Comparison of ENCODE assay signal across 1 cellular context in the genomic region with DNA sequence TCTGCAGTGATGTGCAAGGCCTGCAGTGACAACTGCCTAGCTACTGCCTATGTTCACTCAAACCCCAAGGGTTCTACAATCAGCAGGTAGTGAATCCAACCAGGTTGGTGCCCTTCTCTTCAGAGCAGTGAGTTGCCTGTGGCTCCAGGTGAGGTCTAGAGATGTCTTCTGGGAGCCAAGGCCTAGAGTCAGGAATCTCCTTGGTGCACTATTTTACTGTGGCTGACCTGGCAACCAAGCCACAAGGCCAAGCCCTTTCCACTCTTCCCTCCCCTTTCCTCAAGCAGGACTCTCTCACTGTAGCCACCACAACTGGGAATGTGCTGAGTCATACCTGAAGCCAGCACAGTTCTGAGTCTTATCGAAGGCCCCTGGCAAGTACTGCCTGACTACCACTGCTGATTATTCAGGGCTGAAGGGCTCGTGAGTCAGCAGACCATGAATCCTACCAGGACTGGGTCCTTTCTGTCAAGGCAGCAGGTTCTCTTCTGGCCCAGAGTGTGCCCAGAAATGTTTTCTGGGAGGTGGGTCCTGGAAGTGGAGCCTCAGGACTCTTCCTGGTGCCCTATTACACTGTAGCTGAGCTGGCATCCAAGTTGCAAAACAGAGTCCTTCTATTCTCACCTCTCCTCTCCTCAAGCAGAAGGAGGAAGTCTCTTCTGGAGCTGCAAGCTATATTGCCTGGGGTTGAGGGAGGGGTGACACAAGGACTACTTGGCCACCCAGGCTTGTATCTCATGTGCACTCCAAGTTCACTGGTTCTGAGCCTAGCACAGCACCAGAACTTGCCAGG.
TF ChIP-seq lines count a peak whose summit lies in the region.

No MANE protein-coding gene starts in this region.

TF ChIP-seq in K562, 482 proteins besides CTCF, POLR2A, EP300 and RAD21 (continued from another document and continues in another):
- TF ChIP-seq, protein P1, sequence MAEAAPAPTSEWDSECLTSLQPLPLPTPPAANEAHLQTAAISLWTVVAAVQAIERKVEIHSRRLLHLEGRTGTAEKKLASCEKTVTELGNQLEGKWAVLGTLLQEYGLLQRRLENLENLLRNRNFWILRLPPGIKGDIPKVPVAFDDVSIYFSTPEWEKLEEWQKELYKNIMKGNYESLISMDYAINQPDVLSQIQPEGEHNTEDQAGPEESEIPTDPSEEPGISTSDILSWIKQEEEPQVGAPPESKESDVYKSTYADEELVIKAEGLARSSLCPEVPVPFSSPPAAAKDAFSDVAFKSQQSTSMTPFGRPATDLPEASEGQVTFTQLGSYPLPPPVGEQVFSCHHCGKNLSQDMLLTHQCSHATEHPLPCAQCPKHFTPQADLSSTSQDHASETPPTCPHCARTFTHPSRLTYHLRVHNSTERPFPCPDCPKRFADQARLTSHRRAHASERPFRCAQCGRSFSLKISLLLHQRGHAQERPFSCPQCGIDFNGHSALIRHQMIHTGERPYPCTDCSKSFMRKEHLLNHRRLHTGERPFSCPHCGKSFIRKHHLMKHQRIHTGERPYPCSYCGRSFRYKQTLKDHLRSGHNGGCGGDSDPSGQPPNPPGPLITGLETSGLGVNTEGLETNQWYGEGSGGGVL (CRISPR knock-in tag; IDR thresholded peaks at IDR 0.05): no peak
- no peak for TF ChIP-seq NR3C1 (CRISPR knock-in tag; IDR thresholded peaks at IDR 0.05)
- TF ChIP-seq SUPT5H (IDR thresholded peaks at IDR 0.05): no peak
- no peak for TF ChIP-seq SRSF7 (optimal IDR thresholded peaks at IDR 0.05; ENCODE audit: low read depth, low read length)
- TF ChIP-seq RBM14 (IDR thresholded peaks at IDR 0.05; ENCODE audit: borderline replicate concordance, insufficient read depth, low read depth, low read length): no peak
- TF ChIP-seq, protein P2, sequence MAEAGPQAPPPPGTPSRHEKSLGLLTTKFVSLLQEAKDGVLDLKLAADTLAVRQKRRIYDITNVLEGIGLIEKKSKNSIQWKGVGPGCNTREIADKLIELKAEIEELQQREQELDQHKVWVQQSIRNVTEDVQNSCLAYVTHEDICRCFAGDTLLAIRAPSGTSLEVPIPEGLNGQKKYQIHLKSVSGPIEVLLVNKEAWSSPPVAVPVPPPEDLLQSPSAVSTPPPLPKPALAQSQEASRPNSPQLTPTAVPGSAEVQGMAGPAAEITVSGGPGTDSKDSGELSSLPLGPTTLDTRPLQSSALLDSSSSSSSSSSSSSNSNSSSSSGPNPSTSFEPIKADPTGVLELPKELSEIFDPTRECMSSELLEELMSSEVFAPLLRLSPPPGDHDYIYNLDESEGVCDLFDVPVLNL (CRISPR knock-in tag; IDR thresholded peaks at IDR 0.05; ENCODE audit: low read depth): no peak
- TF ChIP-seq CHD2 (IDR thresholded peaks at IDR 0.05; ENCODE audit: low read depth, low read length): no peak
- no peak for TF ChIP-seq RUNX1 (IDR thresholded peaks at IDR 0.05; ENCODE audit: low read depth)
- no peak for TF ChIP-seq ZSCAN32 (CRISPR knock-in tag; IDR thresholded peaks at IDR 0.05)
- TF ChIP-seq ZC3H8 (IDR thresholded peaks at IDR 0.05): no peak
- TF ChIP-seq, protein P3, sequence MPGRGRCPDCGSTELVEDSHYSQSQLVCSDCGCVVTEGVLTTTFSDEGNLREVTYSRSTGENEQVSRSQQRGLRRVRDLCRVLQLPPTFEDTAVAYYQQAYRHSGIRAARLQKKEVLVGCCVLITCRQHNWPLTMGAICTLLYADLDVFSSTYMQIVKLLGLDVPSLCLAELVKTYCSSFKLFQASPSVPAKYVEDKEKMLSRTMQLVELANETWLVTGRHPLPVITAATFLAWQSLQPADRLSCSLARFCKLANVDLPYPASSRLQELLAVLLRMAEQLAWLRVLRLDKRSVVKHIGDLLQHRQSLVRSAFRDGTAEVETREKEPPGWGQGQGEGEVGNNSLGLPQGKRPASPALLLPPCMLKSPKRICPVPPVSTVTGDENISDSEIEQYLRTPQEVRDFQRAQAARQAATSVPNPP (IDR thresholded peaks at IDR 0.05; ENCODE audit: borderline replicate concordance, insufficient read depth, insufficient read length): no peak
- TF ChIP-seq NRF1 (conservative IDR thresholded peaks at IDR 0.05 in 1 of 2, IDR thresholded peaks at IDR 0.05 in 1 of 2): 0 out of 4 replicates have a peak, but pooled peaks of 1 of the 2 experiments have one; percentile 15
- TF ChIP-seq, protein P4, sequence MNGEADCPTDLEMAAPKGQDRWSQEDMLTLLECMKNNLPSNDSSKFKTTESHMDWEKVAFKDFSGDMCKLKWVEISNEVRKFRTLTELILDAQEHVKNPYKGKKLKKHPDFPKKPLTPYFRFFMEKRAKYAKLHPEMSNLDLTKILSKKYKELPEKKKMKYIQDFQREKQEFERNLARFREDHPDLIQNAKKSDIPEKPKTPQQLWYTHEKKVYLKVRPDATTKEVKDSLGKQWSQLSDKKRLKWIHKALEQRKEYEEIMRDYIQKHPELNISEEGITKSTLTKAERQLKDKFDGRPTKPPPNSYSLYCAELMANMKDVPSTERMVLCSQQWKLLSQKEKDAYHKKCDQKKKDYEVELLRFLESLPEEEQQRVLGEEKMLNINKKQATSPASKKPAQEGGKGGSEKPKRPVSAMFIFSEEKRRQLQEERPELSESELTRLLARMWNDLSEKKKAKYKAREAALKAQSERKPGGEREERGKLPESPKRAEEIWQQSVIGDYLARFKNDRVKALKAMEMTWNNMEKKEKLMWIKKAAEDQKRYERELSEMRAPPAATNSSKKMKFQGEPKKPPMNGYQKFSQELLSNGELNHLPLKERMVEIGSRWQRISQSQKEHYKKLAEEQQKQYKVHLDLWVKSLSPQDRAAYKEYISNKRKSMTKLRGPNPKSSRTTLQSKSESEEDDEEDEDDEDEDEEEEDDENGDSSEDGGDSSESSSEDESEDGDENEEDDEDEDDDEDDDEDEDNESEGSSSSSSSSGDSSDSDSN (IDR thresholded peaks at IDR 0.05; ENCODE audit: borderline replicate concordance in 1 of 2, low read depth in 2 of 2, low read length in 2 of 2): peak in 1 of 2 experiments; percentile 69; a peak in 1 of 4 replicates
- no peak for TF ChIP-seq FOXJ3 (CRISPR knock-in tag; IDR thresholded peaks at IDR 0.05)
- no peak for TF ChIP-seq PCBP1 (IDR thresholded peaks at IDR 0.05; ENCODE audit: low read depth, low read length, poor library complexity, severe bottlenecking)
- TF ChIP-seq PTBP1 (IDR thresholded peaks at IDR 0.05; ENCODE audit: low read depth, low read length): no peak
- no peak for TF ChIP-seq SRF (CRISPR knock-in tag; IDR thresholded peaks at IDR 0.05)
- peak; percentile 79 for TF ChIP-seq NFIC (IDR thresholded peaks at IDR 0.05)
- TF ChIP-seq, protein P5, sequence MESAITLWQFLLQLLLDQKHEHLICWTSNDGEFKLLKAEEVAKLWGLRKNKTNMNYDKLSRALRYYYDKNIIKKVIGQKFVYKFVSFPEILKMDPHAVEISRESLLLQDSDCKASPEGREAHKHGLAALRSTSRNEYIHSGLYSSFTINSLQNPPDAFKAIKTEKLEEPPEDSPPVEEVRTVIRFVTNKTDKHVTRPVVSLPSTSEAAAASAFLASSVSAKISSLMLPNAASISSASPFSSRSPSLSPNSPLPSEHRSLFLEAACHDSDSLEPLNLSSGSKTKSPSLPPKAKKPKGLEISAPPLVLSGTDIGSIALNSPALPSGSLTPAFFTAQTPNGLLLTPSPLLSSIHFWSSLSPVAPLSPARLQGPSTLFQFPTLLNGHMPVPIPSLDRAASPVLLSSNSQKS (CRISPR knock-in tag; IDR thresholded peaks at IDR 0.05): no peak
- TF ChIP-seq ZNF436 (CRISPR knock-in tag; IDR thresholded peaks at IDR 0.05): no peak
- TF ChIP-seq, protein P6, sequence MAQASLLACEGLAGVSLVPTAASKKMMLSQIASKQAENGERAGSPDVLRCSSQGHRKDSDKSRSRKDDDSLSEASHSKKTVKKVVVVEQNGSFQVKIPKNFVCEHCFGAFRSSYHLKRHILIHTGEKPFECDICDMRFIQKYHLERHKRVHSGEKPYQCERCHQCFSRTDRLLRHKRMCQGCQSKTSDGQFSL (CRISPR knock-in tag; IDR thresholded peaks at IDR 0.05): no peak
- TF ChIP-seq, protein P6 (tag; IDR thresholded peaks at IDR 0.05): no peak
- TF ChIP-seq ZNF696 (CRISPR knock-in tag; conservative IDR thresholded peaks at IDR 0.05): no peak
- TF ChIP-seq TAF1 (IDR thresholded peaks at IDR 0.05; ENCODE audit: control insufficient read depth, extremely low read depth, insufficient read depth, low read length, severe bottlenecking): no peak
- TF ChIP-seq, protein P7, sequence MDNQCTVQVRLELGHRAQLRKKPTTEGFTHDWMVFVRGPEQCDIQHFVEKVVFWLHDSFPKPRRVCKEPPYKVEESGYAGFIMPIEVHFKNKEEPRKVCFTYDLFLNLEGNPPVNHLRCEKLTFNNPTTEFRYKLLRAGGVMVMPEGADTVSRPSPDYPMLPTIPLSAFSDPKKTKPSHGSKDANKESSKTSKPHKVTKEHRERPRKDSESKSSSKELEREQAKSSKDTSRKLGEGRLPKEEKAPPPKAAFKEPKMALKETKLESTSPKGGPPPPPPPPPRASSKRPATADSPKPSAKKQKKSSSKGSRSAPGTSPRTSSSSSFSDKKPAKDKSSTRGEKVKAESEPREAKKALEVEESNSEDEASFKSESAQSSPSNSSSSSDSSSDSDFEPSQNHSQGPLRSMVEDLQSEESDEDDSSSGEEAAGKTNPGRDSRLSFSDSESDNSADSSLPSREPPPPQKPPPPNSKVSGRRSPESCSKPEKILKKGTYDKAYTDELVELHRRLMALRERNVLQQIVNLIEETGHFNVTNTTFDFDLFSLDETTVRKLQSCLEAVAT (IDR thresholded peaks at IDR 0.05): peak in 1 of 2 experiments; percentile 89; a peak in 2 of 4 replicates
- TF ChIP-seq THRAP3 (IDR thresholded peaks at IDR 0.05; ENCODE audit: borderline replicate concordance): no peak
- no peak for TF ChIP-seq ZNF253 (CRISPR knock-in tag; conservative IDR thresholded peaks at IDR 0.05)
- TF ChIP-seq, protein P8, sequence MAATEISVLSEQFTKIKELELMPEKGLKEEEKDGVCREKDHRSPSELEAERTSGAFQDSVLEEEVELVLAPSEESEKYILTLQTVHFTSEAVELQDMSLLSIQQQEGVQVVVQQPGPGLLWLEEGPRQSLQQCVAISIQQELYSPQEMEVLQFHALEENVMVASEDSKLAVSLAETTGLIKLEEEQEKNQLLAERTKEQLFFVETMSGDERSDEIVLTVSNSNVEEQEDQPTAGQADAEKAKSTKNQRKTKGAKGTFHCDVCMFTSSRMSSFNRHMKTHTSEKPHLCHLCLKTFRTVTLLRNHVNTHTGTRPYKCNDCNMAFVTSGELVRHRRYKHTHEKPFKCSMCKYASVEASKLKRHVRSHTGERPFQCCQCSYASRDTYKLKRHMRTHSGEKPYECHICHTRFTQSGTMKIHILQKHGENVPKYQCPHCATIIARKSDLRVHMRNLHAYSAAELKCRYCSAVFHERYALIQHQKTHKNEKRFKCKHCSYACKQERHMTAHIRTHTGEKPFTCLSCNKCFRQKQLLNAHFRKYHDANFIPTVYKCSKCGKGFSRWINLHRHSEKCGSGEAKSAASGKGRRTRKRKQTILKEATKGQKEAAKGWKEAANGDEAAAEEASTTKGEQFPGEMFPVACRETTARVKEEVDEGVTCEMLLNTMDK (IDR thresholded peaks at IDR 0.05; ENCODE audit: borderline replicate concordance, insufficient read depth, low read depth, low read length, poor library complexity, severe bottlenecking): no peak
- peak; percentile 63 for TF ChIP-seq MEIS2 (IDR thresholded peaks at IDR 0.05; ENCODE audit: partially characterized antibody)
- TF ChIP-seq, protein P9, sequence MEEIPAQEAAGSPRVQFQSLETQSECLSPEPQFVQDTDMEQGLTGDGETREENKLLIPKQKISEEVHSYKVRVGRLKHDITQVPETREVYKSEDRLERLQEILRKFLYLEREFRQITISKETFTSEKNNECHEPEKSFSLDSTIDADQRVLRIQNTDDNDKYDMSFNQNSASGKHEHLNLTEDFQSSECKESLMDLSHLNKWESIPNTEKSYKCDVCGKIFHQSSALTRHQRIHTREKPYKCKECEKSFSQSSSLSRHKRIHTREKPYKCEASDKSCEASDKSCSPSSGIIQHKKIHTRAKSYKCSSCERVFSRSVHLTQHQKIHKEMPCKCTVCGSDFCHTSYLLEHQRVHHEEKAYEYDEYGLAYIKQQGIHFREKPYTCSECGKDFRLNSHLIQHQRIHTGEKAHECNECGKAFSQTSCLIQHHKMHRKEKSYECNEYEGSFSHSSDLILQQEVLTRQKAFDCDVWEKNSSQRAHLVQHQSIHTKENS (CRISPR knock-in tag; IDR thresholded peaks at IDR 0.05): no peak
- no peak for TF ChIP-seq ZNF79 (CRISPR knock-in tag; IDR thresholded peaks at IDR 0.05; ENCODE audit: low read depth)
- TF ChIP-seq SAFB (IDR thresholded peaks at IDR 0.05; ENCODE audit: borderline replicate concordance, low read depth, low read length): no peak
- TF ChIP-seq ZNF143 (CRISPR knock-in tag; IDR thresholded peaks at IDR 0.05): no peak
- TF ChIP-seq, protein P10, sequence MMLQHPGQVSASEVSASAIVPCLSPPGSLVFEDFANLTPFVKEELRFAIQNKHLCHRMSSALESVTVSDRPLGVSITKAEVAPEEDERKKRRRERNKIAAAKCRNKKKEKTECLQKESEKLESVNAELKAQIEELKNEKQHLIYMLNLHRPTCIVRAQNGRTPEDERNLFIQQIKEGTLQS (IDR thresholded peaks at IDR 0.05): peak; percentile 85
- TF ChIP-seq, protein P10 (CRISPR knock-in tag; conservative IDR thresholded peaks at IDR 0.05): peak; percentile 80
- TF ChIP-seq, protein P11, sequence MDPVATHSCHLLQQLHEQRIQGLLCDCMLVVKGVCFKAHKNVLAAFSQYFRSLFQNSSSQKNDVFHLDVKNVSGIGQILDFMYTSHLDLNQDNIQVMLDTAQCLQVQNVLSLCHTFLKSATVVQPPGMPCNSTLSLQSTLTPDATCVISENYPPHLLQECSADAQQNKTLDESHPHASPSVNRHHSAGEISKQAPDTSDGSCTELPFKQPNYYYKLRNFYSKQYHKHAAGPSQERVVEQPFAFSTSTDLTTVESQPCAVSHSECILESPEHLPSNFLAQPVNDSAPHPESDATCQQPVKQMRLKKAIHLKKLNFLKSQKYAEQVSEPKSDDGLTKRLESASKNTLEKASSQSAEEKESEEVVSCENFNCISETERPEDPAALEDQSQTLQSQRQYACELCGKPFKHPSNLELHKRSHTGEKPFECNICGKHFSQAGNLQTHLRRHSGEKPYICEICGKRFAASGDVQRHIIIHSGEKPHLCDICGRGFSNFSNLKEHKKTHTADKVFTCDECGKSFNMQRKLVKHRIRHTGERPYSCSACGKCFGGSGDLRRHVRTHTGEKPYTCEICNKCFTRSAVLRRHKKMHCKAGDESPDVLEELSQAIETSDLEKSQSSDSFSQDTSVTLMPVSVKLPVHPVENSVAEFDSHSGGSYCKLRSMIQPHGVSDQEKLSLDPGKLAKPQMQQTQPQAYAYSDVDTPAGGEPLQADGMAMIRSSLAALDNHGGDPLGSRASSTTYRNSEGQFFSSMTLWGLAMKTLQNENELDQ (CRISPR knock-in tag; IDR thresholded peaks at IDR 0.05; ENCODE audit: borderline replicate concordance): no peak
- no peak for TF ChIP-seq ZNF232 (CRISPR knock-in tag; IDR thresholded peaks at IDR 0.05)
